Comparison of ENCODE assay signal across 8 cellular contexts in the genomic region with DNA sequence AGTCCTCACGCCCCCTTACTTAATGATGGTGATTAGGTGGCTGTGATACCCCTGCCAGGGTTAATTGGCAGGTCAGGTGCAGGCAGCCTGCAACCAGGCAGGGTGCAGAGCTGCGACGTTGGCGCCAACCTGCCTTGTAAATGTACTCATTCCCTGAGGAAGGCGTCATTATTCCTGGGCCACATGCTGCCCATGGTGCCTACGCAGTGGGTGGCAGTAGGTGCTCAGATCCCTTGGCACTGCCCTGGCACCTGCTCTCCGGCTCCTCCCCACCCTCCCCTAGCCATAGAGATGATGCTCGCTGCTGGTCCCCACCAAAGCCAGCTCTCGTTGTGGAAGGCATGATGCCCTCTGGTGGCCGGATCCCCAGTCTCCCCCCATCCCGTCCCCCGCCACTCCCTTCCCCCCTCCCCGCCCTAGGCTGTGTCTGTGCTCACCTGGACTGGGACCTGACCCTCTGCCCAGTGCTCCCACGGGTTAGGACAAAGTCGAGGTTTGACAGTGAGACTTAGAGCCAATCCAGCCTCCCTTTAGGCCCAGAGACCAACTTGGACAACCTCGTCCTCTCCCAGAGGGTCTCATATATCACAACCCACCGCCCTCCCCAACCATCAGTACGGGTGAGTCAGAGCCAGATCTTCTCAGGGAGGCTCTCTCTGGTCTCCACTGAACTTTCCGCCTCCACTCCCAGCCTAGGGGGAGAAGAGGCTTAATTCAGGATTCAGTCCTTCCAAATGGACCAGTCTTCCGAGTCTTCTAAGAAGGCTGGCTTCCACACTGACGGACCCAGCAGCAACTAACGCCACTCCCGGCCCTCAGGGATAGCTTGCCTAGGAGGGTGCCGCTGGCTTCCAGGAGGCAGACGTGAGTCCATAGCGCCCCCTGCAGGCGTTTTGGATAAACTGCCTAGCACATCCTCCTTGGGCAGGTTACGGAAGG. TPM values are rescaled to one million over a fixed set of nuclear protein-coding genes. Genes with fewer than 3 reads are reported as not detected.
DNase-seq lines count a peak whose midpoint lies in the region; ATAC-seq and TF ChIP-seq lines count a peak whose summit lies in the region.

No MANE protein-coding gene starts in this region.

- WGBS in esophagus muscularis mucosa = 14% methylated on average over 10 of the region's 28 CpGs

- H3K27me3 Mint-ChIP-seq in activated T-cell treated with anti-CD3 and anti-CD28 coated beads, Interleukin-2, amount 50 U/mL, for 24 hours = no peaks in the 10 kb centered on the region

- H3K9me3 ChIP-seq in Peyer's patch (no peaks in the 10 kb centered on the region), esophagus muscularis mucosa (no peaks in the 10 kb centered on the region)

- peaks cover 32% of the 10 kb centered on the region for H3K4me1 Mint-ChIP-seq in activated T-cell treated with anti-CD3 and anti-CD28 coated beads, Interleukin-2, amount 50 U/mL, for 24 hours (ENCODE audit: low read depth)

- DNase-seq in GM04504 (ENCODE audit: low read depth) = peak; percentile 50
- DNase-seq in Kasumi-1 (lab: John Stamatoyannopoulos, UW) = peak; percentile 68 to 91
- peak; percentile 82 to 95 (median 92) for DNase-seq in Peyer's patch
- peak; percentile 89 for DNase-seq in activated T-cell treated with anti-CD3 and anti-CD28 coated beads, Interleukin-2, amount 50 U/mL, for 24 hours
- peak; percentile 95 for DNase-seq in esophagus muscularis mucosa (ENCODE audit: extremely low spot score)
- DNase-seq in myocyte (ENCODE audit: low read depth) = peak; percentile 79
- DNase-seq in stimulated activated CD8-positive, alpha-beta memory T cell treated with anti-CD3 and anti-CD28 coated beads, Interleukin-7, amount 100 ng/mL, for 1 hour (ENCODE audit: low read depth in 2 of 2) = peak; percentile 59 to 80

- intact Hi-C loops in esophagus muscularis mucosa (cut with DNase I) = loop anchor here (1.0 kb wide), 1 partner anchor 74 kb away; no protein-coding TSS in a partner anchor

- H3K4me3 Mint-ChIP-seq in activated T-cell treated with anti-CD3 and anti-CD28 coated beads, Interleukin-2, amount 50 U/mL, for 24 hours = peak overlapping the region; percentile 53

- H3K36me3 Mint-ChIP-seq in activated T-cell treated with anti-CD3 and anti-CD28 coated beads, Interleukin-2, amount 50 U/mL, for 24 hours (ENCODE audit: low read depth) = peaks cover 39% of the 10 kb centered on the region

- H3K27ac ChIP-seq in Peyer's patch = peak overlapping the region in 3 of 4 donors; percentile 44 to 61 (median 61)
- H3K27ac ChIP-seq in esophagus muscularis mucosa (replicated peaks in 1 of 4) = peak overlapping the region; percentile 29 to 66 (median 49)

- H3K4me1 ChIP-seq in Peyer's patch (peaks cover 0 to 26% (median 5%) of the 10 kb centered on the region in 4 donors), esophagus muscularis mucosa (peaks cover 22 to 38% (median 36%) of the 10 kb centered on the region in 4 donors)

- TF ChIP-seq EP300 in esophagus muscularis mucosa (IDR thresholded peaks at IDR 0.05) = no peak

- TF ChIP-seq CTCF in Peyer's patch (IDR thresholded peaks at IDR 0.05) = peak; percentile 70 to 98 (median 92)
- TF ChIP-seq CTCF in esophagus muscularis mucosa (IDR thresholded peaks at IDR 0.05) = peak; percentile 85 to 95 (median 89)

- TF ChIP-seq POLR2A in Peyer's patch (IDR thresholded peaks at IDR 0.05) (no peak), esophagus muscularis mucosa (IDR thresholded peaks at IDR 0.05; ENCODE audit: low read depth) (no peak)

- no peak for ATAC-seq in GM21825 (IDR thresholded peaks at IDR 0.05; ENCODE audit: unreplicated experiment)

- H3K36me3 ChIP-seq in Peyer's patch (peaks cover 0 to 9% (median 0%) of the 10 kb centered on the region in 3 donors), esophagus muscularis mucosa (peaks cover 0 to 26% (median 23%) of the 10 kb centered on the region in 4 donors)

- H3K27me3 ChIP-seq in Peyer's patch (no peaks in the 10 kb centered on the region), esophagus muscularis mucosa (no peaks in the 10 kb centered on the region)

- H3K4me3 ChIP-seq in Peyer's patch (peak overlapping the region in 1 of 4 donors; percentile 31), esophagus muscularis mucosa (peak overlapping the region; percentile 10 to 42 (median 20))

- H3K9me3 Mint-ChIP-seq in activated T-cell treated with anti-CD3 and anti-CD28 coated beads, Interleukin-2, amount 50 U/mL, for 24 hours = no peaks in the 10 kb centered on the region

- H3K27ac Mint-ChIP-seq in activated T-cell treated with anti-CD3 and anti-CD28 coated beads, Interleukin-2, amount 50 U/mL, for 24 hours = peak overlapping the region; percentile 71

RNA-seq across cellular contexts. Expression of a gene that starts 5.7 kb away (rescaled TPM):
- 100 to 1,000 TPM; 111 to 137 (median 117) TPM for total RNA-seq in Peyer's patch
- 100 to 1,000 TPM in 2 of 4 donors, 10 to 100 TPM in 2; 76.0 to 146 (median 108) TPM for total RNA-seq in esophagus muscularis mucosa
- total RNA-seq in myocyte = 51.3 and 81.4 TPM in 2 replicates
- polyA plus RNA-seq in myocyte (2012) = 253 TPM

RNA-seq across cellular contexts. Expression of a gene that starts 6.2 kb away (rescaled TPM):
- total RNA-seq in Peyer's patch = not detected
- total RNA-seq in esophagus muscularis mucosa = 1 to 10 TPM in 1 of 4 donors, under 1 TPM in 2, not detected in 1; 0.13 to 1.7 (median 0.17) TPM
- 0.62 and 0.94 TPM in 2 replicates for total RNA-seq in myocyte
- polyA plus RNA-seq in myocyte (2012) = 1.5 TPM

RNA-seq across cellular contexts. Expression of a gene that starts 27.1 kb away (rescaled TPM):
- total RNA-seq in Peyer's patch (10 to 100 TPM; 33.5 to 89.2 (median 65.0) TPM), esophagus muscularis mucosa (100 to 1,000 TPM in 2 of 4 donors, 10 to 100 TPM in 2; 54.5 to 176 (median 80.6) TPM), myocyte (83.9 and 90.0 TPM in 2 replicates)
- 114 TPM for polyA plus RNA-seq in myocyte (2012)

RNA-seq across cellular contexts. Expression of a gene that starts 31.8 kb away (rescaled TPM):
- total RNA-seq in Peyer's patch (10 to 100 TPM; 42.5 to 83.3 (median 46.7) TPM), esophagus muscularis mucosa (10 to 100 TPM; 13.3 to 18.7 (median 15.2) TPM), myocyte (12.2 and 13.4 TPM in 2 replicates)
- polyA plus RNA-seq in myocyte (2012) = 33.5 TPM

RNA-seq across cellular contexts. Expression of a gene that starts 39.8 kb away (rescaled TPM):
- total RNA-seq in Peyer's patch = 100 to 1,000 TPM in 3 of 4 donors, 10 to 100 TPM in 1; 13.2 to 166 (median 145) TPM
- 10 to 100 TPM; 11.2 to 37.3 (median 27.5) TPM for total RNA-seq in esophagus muscularis mucosa
- total RNA-seq in myocyte = 0.59 and 1.4 TPM in 2 replicates
- 4.8 TPM for polyA plus RNA-seq in myocyte (2012)
